11 cellular contexts compared by ENCODE assay signal in the genomic region with DNA sequence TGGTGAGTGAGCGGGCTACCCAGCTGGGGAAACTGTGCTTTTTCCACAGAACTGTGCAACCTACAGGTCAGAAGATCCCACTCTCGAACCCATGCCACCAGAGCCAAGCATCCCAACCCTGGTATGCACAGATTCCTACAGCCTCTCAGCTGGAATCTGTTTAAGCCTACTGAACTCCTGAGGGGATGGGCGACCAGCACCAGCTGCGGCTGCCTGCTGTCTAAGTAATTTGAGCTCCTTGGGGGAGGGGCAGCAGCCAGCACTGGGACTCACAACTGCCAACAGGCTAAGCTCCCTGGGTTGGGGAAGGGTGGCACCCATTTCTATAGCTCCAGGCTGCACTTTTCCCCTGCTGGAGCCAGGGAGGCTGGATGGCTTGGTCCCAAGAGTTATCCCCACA. TPM values are rescaled to one million over a fixed set of nuclear protein-coding genes. Genes with fewer than 3 reads are reported as not detected.
DNase-seq lines count a peak whose midpoint lies in the region; ATAC-seq, FAIRE-seq and TF ChIP-seq lines count a peak whose summit lies in the region.
"Had no signal": no experiment of that assay in that cellular context is flagged by ENCODE, and none has a peak within 500 bp of the region (broad histone marks: within the 10 kb centered on the region; RNA-seq: fewer than 3 reads in every experiment).

No MANE protein-coding gene starts in this region.

- H3K4me1 ChIP-seq in A549 (0 out of 3 replicates have a peak, but pooled peaks cover 5% of the 10 kb centered on the region), HUES48 (ENCODE audit: control insufficient read depth, insufficient read depth, low read length) (peaks cover 33% of the 10 kb centered on the region), stomach (no peaks in the 10 kb centered on the region)

- H3K4me2 ChIP-seq in A549, result peak overlapping the region; percentile 8; the same call in 1 of the 3 replicates

- H3K27me3 ChIP-seq in HUES48 (ENCODE audit: control insufficient read depth, insufficient read depth, low read length) (peaks cover 13% of the 10 kb centered on the region; the same call in 1 of the 2 replicates), stomach (peaks cover 0 to 23% (median 0%) of the 10 kb centered on the region in 3 donors)

- POLR2A ChIA-PET in A549 (lab: Yijun Ruan, JAX), result no interaction called here

- no peak for FAIRE-seq in A549 (lab: Jason Lieb, UNC)

- CTCF ChIA-PET in A549 (lab: Yijun Ruan, JAX), result interaction anchor here (0.6 kb wide), 1 partner anchor 11 kb away, joined by 3 read pairs; no protein-coding TSS in a partner anchor

- H3K36me3 ChIP-seq in HUES48 (ENCODE audit: control insufficient read depth, insufficient read depth, low read length) (no peaks in the 10 kb centered on the region), stomach (no peaks in the 10 kb centered on the region)

- H3K9me3 ChIP-seq in A549, result peaks cover 2% of the 10 kb centered on the region; the same call in 1 of the 3 replicates
- H3K9me3 ChIP-seq in HUES48 (ENCODE audit: control insufficient read depth, insufficient read depth, low read length), result no peaks in the 10 kb centered on the region
- peaks cover 0 to 5% (median 2%) of the 10 kb centered on the region in 4 donors for H3K9me3 ChIP-seq in stomach

- ATAC-seq in A549 (no peak), GM21576 (IDR thresholded peaks at IDR 0.05; ENCODE audit: unreplicated experiment) (no peak)
- ATAC-seq: stimulated activated naive CD8-positive, alpha-beta T cell treated with anti-CD3 and anti-CD28 coated beads, Interleukin-15, amount 100 ng/mL, for 72 hours had no signal

- H3K4me3 ChIP-seq in A549 (no peak overlapping the region), HUES48 (ENCODE audit: low read depth, low read length) (peak overlapping the region; percentile 30; the same call in 1 of the 2 replicates), stomach (no peak overlapping the region)

- WGBS in A549 (ENCODE audit: missing lambda C conversion rate), result 67% methylated on average over 4 of the region's 4 CpGs
- 55 to 74% (median 64%) methylated on average over 4 of the region's 4 CpGs for WGBS in stomach, 5 donors

- H3K9ac ChIP-seq in HUES48 (ENCODE audit: low read depth, low read length), result no peak overlapping the region

- TF ChIP-seq POLR2A in A549 (IDR thresholded peaks at IDR 0.05; ENCODE audit: low read length) (no peak), stomach (IDR thresholded peaks at IDR 0.05) (no peak)

- TF ChIP-seq RAD21 in A549 (conservative IDR thresholded peaks at IDR 0.05 in 1 of 2, IDR thresholded peaks at IDR 0.05 in 1 of 2), result no peak

- TF ChIP-seq EP300 in A549 (IDR thresholded peaks at IDR 0.05), result no peak
- no peak for TF ChIP-seq EP300 in stomach (IDR thresholded peaks at IDR 0.05)

- intact Hi-C loops in stomach (cut with DNase I; ENCODE audit: low total_unique reads), result no loop called here

- no peak overlapping the region for H3K27ac ChIP-seq in A549
- H3K27ac ChIP-seq in HUES48 (ENCODE audit: low read depth, low read length), result no peak overlapping the region
- H3K27ac ChIP-seq in stomach, result no peak overlapping the region

- DNase-seq in A549 (ENCODE audit: low read depth in 1 of 2, low spot score in 1 of 2) (no peak), NCI-H524 treated with DMSO at 0.1 percent for 48 hours (lab: John Stamatoyannopoulos, UW) (peak; percentile 91), fibroblast of the conjunctiva (ENCODE audit: low read depth) (peak; percentile 23), stomach (no peak), GM20000 (ENCODE audit: low spot score) (no peak), GM19238 (ENCODE audit: insufficient read length, low spot score) (no peak)
- DNase-seq: activated CD4-positive, alpha-beta T cell treated with anti-CD3 and anti-CD28 coated beads for 1 hour; effector CD8-positive, alpha-beta T cell; stimulated activated naive CD8-positive, alpha-beta T cell treated with anti-CD3 and anti-CD28 coated beads, Interleukin-15, amount 100 ng/mL, for 72 hours had no signal

- TF ChIP-seq CTCF in A549 (IDR thresholded peaks at IDR 0.05) (no peak), stomach (IDR thresholded peaks at IDR 0.05) (no peak), GM20000 (IDR thresholded peaks at IDR 0.05; ENCODE audit: extremely low read depth, missing control alignments) (no peak)

TF ChIP-seq in A549, 52 proteins besides CTCF, POLR2A, EP300 and RAD21:
- TF ChIP-seq, protein P1, sequence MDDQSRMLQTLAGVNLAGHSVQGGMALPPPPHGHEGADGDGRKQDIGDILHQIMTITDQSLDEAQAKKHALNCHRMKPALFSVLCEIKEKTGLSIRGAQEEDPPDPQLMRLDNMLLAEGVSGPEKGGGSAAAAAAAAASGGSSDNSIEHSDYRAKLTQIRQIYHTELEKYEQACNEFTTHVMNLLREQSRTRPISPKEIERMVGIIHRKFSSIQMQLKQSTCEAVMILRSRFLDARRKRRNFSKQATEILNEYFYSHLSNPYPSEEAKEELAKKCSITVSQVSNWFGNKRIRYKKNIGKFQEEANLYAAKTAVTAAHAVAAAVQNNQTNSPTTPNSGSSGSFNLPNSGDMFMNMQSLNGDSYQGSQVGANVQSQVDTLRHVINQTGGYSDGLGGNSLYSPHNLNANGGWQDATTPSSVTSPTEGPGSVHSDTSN (IDR thresholded peaks at IDR 0.05), result no peak
- TF ChIP-seq, protein P2, sequence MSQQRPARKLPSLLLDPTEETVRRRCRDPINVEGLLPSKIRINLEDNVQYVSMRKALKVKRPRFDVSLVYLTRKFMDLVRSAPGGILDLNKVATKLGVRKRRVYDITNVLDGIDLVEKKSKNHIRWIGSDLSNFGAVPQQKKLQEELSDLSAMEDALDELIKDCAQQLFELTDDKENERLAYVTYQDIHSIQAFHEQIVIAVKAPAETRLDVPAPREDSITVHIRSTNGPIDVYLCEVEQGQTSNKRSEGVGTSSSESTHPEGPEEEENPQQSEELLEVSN (IDR thresholded peaks at IDR 0.05; ENCODE audit: borderline replicate concordance, low read depth), result no peak
- TF ChIP-seq KDM1A (IDR thresholded peaks at IDR 0.05; ENCODE audit: low read depth) (no peak), RCOR1 (IDR thresholded peaks at IDR 0.05; ENCODE audit: low read depth, low read length) (no peak), HDAC2 (IDR thresholded peaks at IDR 0.05) (no peak), JUN (IDR thresholded peaks at IDR 0.05) (no peak), BHLHE40 (IDR thresholded peaks at IDR 0.05; ENCODE audit: low read depth, low read length) (no peak), CHD2 (IDR thresholded peaks at IDR 0.05; ENCODE audit: low read length, partially characterized antibody) (no peak), HOXB5 (CRISPR knock-in tag; IDR thresholded peaks at IDR 0.05) (no peak), FOSB (CRISPR knock-in tag; IDR thresholded peaks at IDR 0.05) (no peak), HEYL (CRISPR knock-in tag; IDR thresholded peaks at IDR 0.05) (no peak), RFX5 (IDR thresholded peaks at IDR 0.05) (no peak)

RNA-seq across cellular contexts. Expression of a gene that starts 11.8 kb away (rescaled TPM):
- polyA plus RNA-seq in A549 (2011; rRNA removed) (2.2 TPM in 2 replicates), A549 (2017; fragmentation: RNase III; extraction: RNeasy Plus Mini Kit Qiagen cat#74134 plus additional on column Dnase treatment) (3.0 to 5.5 TPM (median 4.6 TPM) in 3 replicates), stomach (under 1 TPM; 0.25 to 0.50 (median 0.31) TPM)
- polyA plus RNA-seq in A549 (2012; cell fraction: cytosol; rRNA removed), result 1.1 and 1.6 TPM in 2 replicates
- 1.8 and 2.8 TPM in 2 replicates for polyA plus RNA-seq in A549 (2012; cell fraction: nucleus; rRNA removed)
- polyA minus RNA-seq in A549 (2011; rRNA and poly(A)+ RNA removed), result 1.1 and 1.8 TPM in 2 replicates
- total RNA-seq in stomach, result 1 to 10 TPM in 1 of 5 donors, not detected in 4; 3.5 TPM

Comparison
In these comparisons a context has a peak if more than half of its experiments do, and no peak if none do; other contexts are left out.
1. DNase-seq: peak in NCI-H524 treated with DMSO at 0.1 percent for 48 hours (single experiment) and fibroblast of the conjunctiva (single experiment); none in A549 (0 of 2), stomach (single experiment), GM20000 (single experiment) and GM19238 (single experiment).